ENCODE assay signal across 29 cellular contexts in genomic region chr2:235557903-235558302, GRCh38.
"Had no signal": no experiment of that assay in that cellular context is flagged by ENCODE, and none has a peak within 500 bp of the region (broad histone marks: within the 10 kb centered on the region; RNA-seq: fewer than 3 reads in every experiment).

No MANE protein-coding gene starts in this region.

- H3K36me3 Mint-ChIP-seq: immature natural killer cell; naive thymus-derived CD8-positive, alpha-beta T cell; stimulated activated effector memory CD8-positive, alpha-beta T cell treated with anti-CD3 and anti-CD28 coated beads, Interleukin-12 subunit alpha, Interleukin-12 subunit beta, amount 100 ng/mL, for 72 hours; type B pancreatic cell had no signal

- H3K9ac ChIP-seq: neural progenitor cell, parathyroid adenoma had no signal

- DNase-seq: hypothalamus; immature natural killer cell; kidney; left colon; left lung; lower lobe of right lung; mammary epithelial cell; mesenchymal stem cell; naive thymus-derived CD8-positive, alpha-beta T cell; occipital lobe; retina; sigmoid colon; small intestine; stimulated activated CD4-positive, alpha-beta T cell treated with anti-CD3 and anti-CD28 coated beads, Interleukin-4, amount 100 ng/mL, for 24 hours; stimulated activated naive CD4-positive, alpha-beta T cell; tibial artery; uterus had no signal

- H3K9me3 Mint-ChIP-seq: immature natural killer cell; naive thymus-derived CD8-positive, alpha-beta T cell; nephron; stimulated activated effector memory CD8-positive, alpha-beta T cell treated with anti-CD3 and anti-CD28 coated beads, Interleukin-12 subunit alpha, Interleukin-12 subunit beta, amount 100 ng/mL, for 72 hours; stimulated activated naive CD8-positive, alpha-beta T cell treated with anti-CD3 and anti-CD28 coated beads, Interleukin-15, Interleukin-2, amounts not matched to agents 100 ng/mL and 50 ng/mL, for 24 hours; type B pancreatic cell had no signal

- H3K4me1 Mint-ChIP-seq: immature natural killer cell; naive thymus-derived CD8-positive, alpha-beta T cell had no signal

- H3K36me3 ChIP-seq: left lung, lower lobe of right lung, neural progenitor cell, neutrophil, prostate gland, sigmoid colon, spleen, suprapubic skin, thoracic aorta, tibial artery, uterus had no signal

- H3K4me3 ChIP-seq: left lung, lower lobe of right lung, neural progenitor cell, prostate gland, sigmoid colon, spleen, suprapubic skin, thoracic aorta, tibial artery, uterus had no signal

- H3K4me2 ChIP-seq: neural progenitor cell had no signal

- H3K27ac Mint-ChIP-seq: immature natural killer cell; naive thymus-derived CD8-positive, alpha-beta T cell; nephron; neural progenitor cell; stimulated activated effector memory CD8-positive, alpha-beta T cell treated with anti-CD3 and anti-CD28 coated beads, Interleukin-12 subunit alpha, Interleukin-12 subunit beta, amount 100 ng/mL, for 72 hours; stimulated activated naive CD8-positive, alpha-beta T cell treated with anti-CD3 and anti-CD28 coated beads, Interleukin-15, Interleukin-2, amounts not matched to agents 100 ng/mL and 50 ng/mL, for 24 hours; type B pancreatic cell had no signal

- ATAC-seq: left colon; left lung; lower lobe of right lung; naive thymus-derived CD8-positive, alpha-beta T cell; right cardiac atrium; stimulated activated effector memory CD8-positive, alpha-beta T cell treated with anti-CD3 and anti-CD28 coated beads, Interleukin-12 subunit alpha, Interleukin-12 subunit beta, amount 100 ng/mL, for 72 hours had no signal

- H3K27me3 ChIP-seq: left lung, neural progenitor cell, sigmoid colon, suprapubic skin, tibial artery, uterus had no signal

- H3K27ac ChIP-seq: left lung, neural progenitor cell, neutrophil, parathyroid adenoma, prostate gland, sigmoid colon, suprapubic skin, thoracic aorta, tibial artery, uterus had no signal

- H3K27me3 Mint-ChIP-seq: type B pancreatic cell had no signal

- H3K4me1 ChIP-seq: parathyroid adenoma, uterus had no signal

- H3K9me3 ChIP-seq: left lung, lower lobe of right lung, neutrophil, prostate gland, sigmoid colon, spleen, suprapubic skin, thoracic aorta, tibial artery, uterus had no signal

- H3K4me3 Mint-ChIP-seq: immature natural killer cell; naive thymus-derived CD8-positive, alpha-beta T cell; nephron; neural progenitor cell; stimulated activated effector memory CD8-positive, alpha-beta T cell treated with anti-CD3 and anti-CD28 coated beads, Interleukin-12 subunit alpha, Interleukin-12 subunit beta, amount 100 ng/mL, for 72 hours; stimulated activated naive CD8-positive, alpha-beta T cell treated with anti-CD3 and anti-CD28 coated beads, Interleukin-15, Interleukin-2, amounts not matched to agents 100 ng/mL and 50 ng/mL, for 24 hours; type B pancreatic cell had no signal
